In the genomic region with DNA sequence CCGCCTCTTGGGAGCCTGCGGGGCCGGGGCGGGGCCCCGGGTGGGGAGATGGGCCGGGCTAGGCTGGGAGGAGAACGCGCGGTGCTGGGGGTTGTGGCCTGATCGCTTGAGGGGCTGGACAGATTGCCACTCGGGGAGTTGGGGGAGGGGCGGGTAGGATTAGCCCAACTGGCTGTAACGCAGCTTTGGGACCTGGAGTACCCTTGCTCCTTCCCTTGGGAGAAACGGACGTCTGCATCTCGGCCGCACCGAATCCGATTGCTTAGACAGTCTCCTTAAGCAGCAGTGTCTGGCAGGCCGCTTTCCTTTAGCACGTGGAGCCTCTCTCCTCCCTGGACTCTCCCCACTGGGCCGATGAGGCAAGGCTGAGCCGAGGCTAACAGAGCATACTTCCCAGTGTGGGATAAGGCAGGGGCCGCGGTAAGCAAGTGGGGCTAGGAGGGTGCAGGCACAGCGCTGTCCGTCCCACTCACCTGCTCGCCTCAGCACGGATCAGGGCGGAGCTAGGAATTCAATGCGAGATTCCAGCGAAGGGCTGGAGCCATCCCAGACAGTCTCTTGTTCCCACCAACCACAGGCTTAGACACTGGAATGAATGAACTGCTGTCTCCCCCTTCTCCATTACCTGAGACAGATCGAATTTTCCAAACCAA, we compare ENCODE assay signal across 8 cellular contexts. TPM values are rescaled to one million over a fixed set of nuclear protein-coding genes. Genes with fewer than 3 reads are reported as not detected.
DNase-seq lines count a peak whose midpoint lies in the region; ATAC-seq lines count a peak whose summit lies in the region.

No MANE protein-coding gene starts in this region.

- H3K4me1 Mint-ChIP-seq in natural killer cell treated with Interleukin-12 subunit alpha and Interleukin-12 subunit beta and Interleukin-15 and Interleukin-18, amount 100 ng/mL, for 72 hours (ENCODE audit: low read depth in 2 of 2), result peaks cover 18 to 22% of the 10 kb centered on the region in 2 donors

- peak; percentile 40 for ATAC-seq in esophagus mucosa
- peak in 1 of 2 donors; percentile 2 for ATAC-seq in natural killer cell treated with Interleukin-12 subunit alpha and Interleukin-12 subunit beta and Interleukin-15 and Interleukin-18, amount 100 ng/mL, for 72 hours
- no peak for ATAC-seq in GM18519 (IDR thresholded peaks at IDR 0.05; ENCODE audit: low FRiP score, unreplicated experiment)

- H3K36me3 Mint-ChIP-seq in natural killer cell treated with Interleukin-12 subunit alpha and Interleukin-12 subunit beta and Interleukin-15 and Interleukin-18, amount 100 ng/mL, for 72 hours, result no peaks in the 10 kb centered on the region

- peak overlapping the region; percentile 94 for H3K4me3 Mint-ChIP-seq in natural killer cell treated with Interleukin-12 subunit alpha and Interleukin-12 subunit beta and Interleukin-15 and Interleukin-18, amount 100 ng/mL, for 72 hours

- H3K9me3 Mint-ChIP-seq in natural killer cell treated with Interleukin-12 subunit alpha and Interleukin-12 subunit beta and Interleukin-15 and Interleukin-18, amount 100 ng/mL, for 72 hours, result no peaks in the 10 kb centered on the region

- H3K27ac Mint-ChIP-seq in natural killer cell treated with Interleukin-12 subunit alpha and Interleukin-12 subunit beta and Interleukin-15 and Interleukin-18, amount 100 ng/mL, for 72 hours, result peak overlapping the region; percentile 82 to 83

- H3K36me3 ChIP-seq in SJSA1, result peaks cover 36% of the 10 kb centered on the region

- H3K4me1 ChIP-seq in SJSA1 (replicated peaks), result peaks cover 23% of the 10 kb centered on the region

- H3K27ac ChIP-seq in SJSA1, result no peak overlapping the region

- no peaks in the 10 kb centered on the region for H3K27me3 ChIP-seq in SJSA1 (replicated peaks)

- peak overlapping the region; percentile 97 for H3K4me3 ChIP-seq in SJSA1

- no peaks in the 10 kb centered on the region for H3K27me3 Mint-ChIP-seq in natural killer cell treated with Interleukin-12 subunit alpha and Interleukin-12 subunit beta and Interleukin-15 and Interleukin-18, amount 100 ng/mL, for 72 hours

- DNase-seq in SIG-M5 treated with dmso at 0.1 percent for 504 hours (lab: John Stamatoyannopoulos, UW; ENCODE audit: unreplicated experiment), result peak; percentile 44
- DNase-seq in SIG-M5 (lab: John Stamatoyannopoulos, UW), result no peak
- DNase-seq in HT-29 (ENCODE audit: low spot score), result peak; percentile 91
- DNase-seq in SJSA1 (ENCODE audit: low read depth in 1 of 2, low spot score in 2 of 2), result no peak
- no peak for DNase-seq in natural killer cell treated with Interleukin-12 subunit alpha and Interleukin-12 subunit beta and Interleukin-15 and Interleukin-18, amount 100 ng/mL, for 72 hours (ENCODE audit: low spot score)
- no peak for DNase-seq in GM19238 (ENCODE audit: insufficient read length, low spot score)

- H3K9me3 ChIP-seq in SJSA1 (replicated peaks), result 0 out of 2 replicates have a peak, but pooled peaks cover 5% of the 10 kb centered on the region

RNA-seq across cellular contexts. Expression of a gene that starts 0.5 kb away (rescaled TPM):
- 185 and 194 TPM in 2 replicates for total RNA-seq in HT-29 (2014; rRNA removed; shearing (Covaris generic))
- 77.0 and 122 TPM in 2 replicates for total RNA-seq in SJSA1 (2014; rRNA removed; shearing (Covaris generic))
- total RNA-seq in esophagus mucosa, result 161 TPM
- 100 to 1,000 TPM; 200 to 243 TPM for total RNA-seq in natural killer cell treated with Interleukin-12 subunit alpha and Interleukin-12 subunit beta and Interleukin-15 and Interleukin-18, amount 100 ng/mL, for 72 hours

RNA-seq across cellular contexts. Expression of a gene that starts 11.1 kb away (rescaled TPM):
- 0.55 and 0.64 TPM in 2 replicates for total RNA-seq in HT-29 (2014; rRNA removed; shearing (Covaris generic))
- total RNA-seq in SJSA1 (2014; rRNA removed; shearing (Covaris generic)), result not detected in 2 replicates
- not detected for total RNA-seq in esophagus mucosa
- 1 to 10 TPM in 1 of 2 donors, under 1 TPM in 1; 0.12 to 1.0 TPM for total RNA-seq in natural killer cell treated with Interleukin-12 subunit alpha and Interleukin-12 subunit beta and Interleukin-15 and Interleukin-18, amount 100 ng/mL, for 72 hours

RNA-seq across cellular contexts. Expression of a gene that starts 47.3 kb away (rescaled TPM):
- total RNA-seq in HT-29 (2014; rRNA removed; shearing (Covaris generic)), result 73.2 and 88.3 TPM in 2 replicates
- total RNA-seq in SJSA1 (2014; rRNA removed; shearing (Covaris generic)), result 45.7 and 47.1 TPM in 2 replicates
- 89.9 TPM for total RNA-seq in esophagus mucosa
- 10 to 100 TPM; 55.6 to 81.9 TPM for total RNA-seq in natural killer cell treated with Interleukin-12 subunit alpha and Interleukin-12 subunit beta and Interleukin-15 and Interleukin-18, amount 100 ng/mL, for 72 hours

RNA-seq across cellular contexts. Expression of a gene that starts 54.1 kb away (rescaled TPM):
- 23.4 and 25.1 TPM in 2 replicates for total RNA-seq in HT-29 (2014; rRNA removed; shearing (Covaris generic))
- 27.4 and 31.2 TPM in 2 replicates for total RNA-seq in SJSA1 (2014; rRNA removed; shearing (Covaris generic))
- 6.8 TPM for total RNA-seq in esophagus mucosa
- 10 to 100 TPM; 14.9 to 15.7 TPM for total RNA-seq in natural killer cell treated with Interleukin-12 subunit alpha and Interleukin-12 subunit beta and Interleukin-15 and Interleukin-18, amount 100 ng/mL, for 72 hours

Comparison
In these comparisons a context has a peak if more than half of its experiments do, and no peak if none do; other contexts are left out.
1. DNase-seq: peak in SIG-M5 treated with dmso at 0.1 percent for 504 hours (single experiment) and HT-29 (single experiment); none in SIG-M5 (single experiment), SJSA1 (0 of 2), natural killer cell treated with Interleukin-12 subunit alpha and Interleukin-12 subunit beta and Interleukin-15 and Interleukin-18, amount 100 ng/mL, for 72 hours (single experiment) and GM19238 (single experiment).